In the genomic region with DNA sequence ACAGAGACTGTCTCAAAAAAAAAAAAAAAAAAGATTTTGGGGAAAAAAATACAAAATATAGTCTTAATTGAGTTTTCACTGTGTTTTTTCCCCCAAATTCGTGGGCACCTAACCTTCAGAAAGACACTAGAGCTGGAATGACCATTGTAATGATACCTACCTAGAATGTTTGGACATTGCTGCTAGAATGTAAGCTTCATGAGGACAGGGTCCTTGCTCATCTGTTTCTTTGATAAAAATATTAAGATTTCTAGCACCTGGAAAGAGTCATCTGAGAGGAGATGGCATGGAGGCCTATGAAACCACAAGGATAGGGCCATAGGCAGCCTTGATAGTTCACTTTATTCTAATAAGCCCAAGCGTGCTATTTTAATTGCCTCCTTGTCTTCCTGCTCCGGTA, we compare ENCODE assay signal across 5 cellular contexts.
"Had no signal": no experiment of that assay in that cellular context is flagged by ENCODE, and none has a peak within 500 bp of the region (broad histone marks: within the 10 kb centered on the region; RNA-seq: fewer than 3 reads in every experiment).

No MANE protein-coding gene starts in this region.

- H3K27ac ChIP-seq: HL-60 had no signal

- FAIRE-seq: HepG2, HTR-8/SVneo had no signal

- DNase-seq: IMR-90, KBM-7 had no signal
